ENCODE assay signal across 1 cellular context in the genomic region with DNA sequence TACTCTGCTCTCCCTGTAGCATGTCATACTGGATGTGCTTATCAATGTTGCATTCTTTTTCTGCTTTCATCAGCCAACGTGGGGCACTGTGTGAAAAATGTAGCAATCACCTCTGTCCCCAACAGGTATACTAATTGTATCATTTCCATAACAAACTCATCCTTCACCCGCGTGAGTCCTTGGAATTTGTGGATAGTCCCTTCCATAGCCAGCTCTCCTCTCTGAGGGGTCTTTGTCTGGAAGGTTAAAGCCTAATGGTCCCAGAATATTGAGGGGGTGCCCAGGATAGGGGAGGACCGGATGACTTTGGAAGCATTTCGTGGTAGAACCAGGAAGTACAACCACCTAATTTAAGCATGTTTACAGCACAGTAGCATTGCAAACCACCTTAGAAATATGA.
TF ChIP-seq lines count a peak whose summit lies in the region.

No MANE protein-coding gene starts in this region.

TF ChIP-seq in H1, 55 proteins besides CTCF, POLR2A, EP300 and RAD21 (continued from another document):
- TF ChIP-seq TEAD4 (IDR thresholded peaks at IDR 0.05; ENCODE audit: low read depth, low read length) (0 out of 2 replicates have a peak, but pooled peaks have one; percentile 31), KDM4A (IDR thresholded peaks at IDR 0.05; ENCODE audit: low read depth, low read length, severe bottlenecking) (no peak), POLR2AphosphoS5 (IDR thresholded peaks at IDR 0.05; ENCODE audit: low read depth, low read length) (no peak), EZH2 (IDR thresholded peaks at IDR 0.05; ENCODE audit: low read depth, low read length, severe bottlenecking) (no peak), TCF12 (IDR thresholded peaks at IDR 0.05; ENCODE audit: low read depth, low read length) (no peak)
